7 cellular contexts compared by ENCODE assay signal in the genomic region with DNA sequence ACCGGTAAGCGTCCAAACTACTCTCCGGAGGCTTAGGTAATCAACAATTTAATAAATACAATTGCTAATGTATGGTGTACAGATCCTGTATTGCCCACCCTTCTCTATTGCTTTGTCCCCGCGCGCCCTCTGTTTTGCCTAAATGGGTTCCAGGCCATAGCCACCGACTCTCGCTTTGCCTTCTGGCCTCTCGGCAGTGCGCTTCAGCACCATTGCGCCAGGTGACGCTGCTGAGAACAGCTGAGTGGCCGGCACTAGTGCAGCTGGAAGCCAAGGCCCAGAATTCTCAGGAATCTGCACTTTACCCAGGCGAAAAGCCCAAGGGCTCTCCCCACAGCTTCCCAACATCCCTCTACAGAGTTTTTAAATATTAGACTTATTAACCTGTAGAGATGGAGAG.
DNase-seq lines count a peak whose midpoint lies in the region; ATAC-seq and TF ChIP-seq lines count a peak whose summit lies in the region.
"Not testable (repeated sequence)": the region's sequence is repeated elsewhere in the genome, so short reads cannot be mapped to it uniquely, and the experiment has no call there.

No MANE protein-coding gene starts in this region.

- not testable (repeated sequence) for H3K9me2 ChIP-seq in GM23338 (ENCODE audit: insufficient read depth)

- not testable (repeated sequence) for H3K79me2 ChIP-seq in GM23338 (replicated peaks; ENCODE audit: insufficient read depth)

- not testable (repeated sequence) for H4K20me1 ChIP-seq in GM23338 (replicated peaks; ENCODE audit: insufficient read depth)

- not testable (repeated sequence) for H3K27me3 ChIP-seq in GM23338 (ENCODE audit: insufficient read depth); left lung; naive thymus-derived CD4-positive, alpha-beta T cell (ENCODE audit: control insufficient read depth in 2 of 2, insufficient read depth in 2 of 2, low read length in 2 of 2)

- POLR2A ChIA-PET in activated CD4-positive, alpha-beta T cell treated with anti-CD3 and anti-CD28 coated beads for 36 hours (lab: Charles Lee); naive thymus-derived CD4-positive, alpha-beta T cell (lab: Charles Lee): not testable (repeated sequence)

- H3F3A ChIP-seq in GM23338 (replicated peaks; ENCODE audit: low read depth), result not testable (repeated sequence)

- not testable (repeated sequence) for H3K4me3 ChIP-seq in GM23338; left lung; naive thymus-derived CD4-positive, alpha-beta T cell (ENCODE audit: low read length)

- CTCF ChIA-PET in activated CD4-positive, alpha-beta T cell treated with anti-CD3 and anti-CD28 coated beads for 36 hours (lab: Charles Lee); naive thymus-derived CD4-positive, alpha-beta T cell (lab: Charles Lee): not testable (repeated sequence)

- not testable (repeated sequence) for H3K36me3 ChIP-seq in GM23338 (ENCODE audit: insufficient read depth); left lung; naive thymus-derived CD4-positive, alpha-beta T cell (ENCODE audit: control insufficient read depth in 2 of 3, insufficient read depth in 3 of 3, low read length in 3 of 3)

- not testable (repeated sequence) for H3K36me3 Mint-ChIP-seq in GM23338 (ENCODE audit: low read depth); activated CD4-positive, alpha-beta T cell treated with anti-CD3 and anti-CD28 coated beads for 36 hours (ENCODE audit: low read depth); naive thymus-derived CD4-positive, alpha-beta T cell

- not testable (repeated sequence) for TF ChIP-seq CTCF in GM23338 (conservative IDR thresholded peaks at IDR 0.05; ENCODE audit: low read depth in 2 of 2); left lung (IDR thresholded peaks at IDR 0.05)

- ATAC-seq in GM18868 (IDR thresholded peaks at IDR 0.05; ENCODE audit: unreplicated experiment) (peak; percentile 78), GM23338 (peak; percentile 76), HG03460 (IDR thresholded peaks at IDR 0.05; ENCODE audit: unreplicated experiment) (peak; percentile 46), Right ventricle myocardium superior (ENCODE audit: poor library complexity) (peak; percentile 92), left lung (peak; percentile 90)
- ATAC-seq in activated CD4-positive, alpha-beta T cell treated with anti-CD3 and anti-CD28 coated beads for 36 hours, result peak; percentile 33
- peak; percentile 41 for ATAC-seq in naive thymus-derived CD4-positive, alpha-beta T cell

- H3K4me1 Mint-ChIP-seq in GM23338; activated CD4-positive, alpha-beta T cell treated with anti-CD3 and anti-CD28 coated beads for 36 hours; naive thymus-derived CD4-positive, alpha-beta T cell: not testable (repeated sequence)

- not testable (repeated sequence) for H3K27ac ChIP-seq in GM23338 (ENCODE audit: low read depth); left lung; naive thymus-derived CD4-positive, alpha-beta T cell (ENCODE audit: low read depth, low read length)

- H3K4me2 ChIP-seq in GM23338, result not testable (repeated sequence)

- not testable (repeated sequence) for H3K27me3 Mint-ChIP-seq in GM23338 (ENCODE audit: insufficient read depth, low read depth, poor library complexity); activated CD4-positive, alpha-beta T cell treated with anti-CD3 and anti-CD28 coated beads for 36 hours; naive thymus-derived CD4-positive, alpha-beta T cell

- H3K4me1 ChIP-seq in GM23338 (ENCODE audit: insufficient read depth); left lung; naive thymus-derived CD4-positive, alpha-beta T cell (ENCODE audit: control insufficient read depth in 2 of 2, insufficient read depth in 2 of 2, low read length in 2 of 2): not testable (repeated sequence)

- H3K9me3 Mint-ChIP-seq in GM23338; activated CD4-positive, alpha-beta T cell treated with anti-CD3 and anti-CD28 coated beads for 36 hours (ENCODE audit: low read depth); naive thymus-derived CD4-positive, alpha-beta T cell: not testable (repeated sequence)

- not testable (repeated sequence) for H2AFZ ChIP-seq in GM23338

- DNase-seq in GM23338 (ENCODE audit: low spot score); activated CD4-positive, alpha-beta T cell treated with anti-CD3 and anti-CD28 coated beads for 36 hours; Right ventricle myocardium superior; left lung; naive thymus-derived CD4-positive, alpha-beta T cell: not testable (repeated sequence)

- not testable (repeated sequence) for H3K4me3 Mint-ChIP-seq in GM23338; activated CD4-positive, alpha-beta T cell treated with anti-CD3 and anti-CD28 coated beads for 36 hours; naive thymus-derived CD4-positive, alpha-beta T cell

- intact Hi-C loops in activated CD4-positive, alpha-beta T cell treated with anti-CD3 and anti-CD28 coated beads for 36 hours (cut with DNase I, micrococcal nuclease); Right ventricle myocardium superior (cut with DNase I); left lung (cut with DNase I); naive thymus-derived CD4-positive, alpha-beta T cell (cut with micrococcal nuclease): not testable (repeated sequence)

- H3K9me3 ChIP-seq in left lung; naive thymus-derived CD4-positive, alpha-beta T cell (ENCODE audit: control insufficient read depth in 2 of 3, low read length in 3 of 3): not testable (repeated sequence)

- H3K27ac Mint-ChIP-seq in GM23338; activated CD4-positive, alpha-beta T cell treated with anti-CD3 and anti-CD28 coated beads for 36 hours; naive thymus-derived CD4-positive, alpha-beta T cell: not testable (repeated sequence)

Comparison
In these comparisons a context has a peak if more than half of its experiments do, and no peak if none do; other contexts are left out.
1. ATAC-seq: peak in every context shown above with its lines; median percentile 92 in Right ventricle myocardium superior; 90 in left lung; 78 in GM18868; 76 in GM23338; 46 in HG03460; 41 in naive thymus-derived CD4-positive, alpha-beta T cell; 33 in activated CD4-positive, alpha-beta T cell treated with anti-CD3 and anti-CD28 coated beads for 36 hours.